Comparison of ENCODE assay signal across 22 cellular contexts in the genomic region with DNA sequence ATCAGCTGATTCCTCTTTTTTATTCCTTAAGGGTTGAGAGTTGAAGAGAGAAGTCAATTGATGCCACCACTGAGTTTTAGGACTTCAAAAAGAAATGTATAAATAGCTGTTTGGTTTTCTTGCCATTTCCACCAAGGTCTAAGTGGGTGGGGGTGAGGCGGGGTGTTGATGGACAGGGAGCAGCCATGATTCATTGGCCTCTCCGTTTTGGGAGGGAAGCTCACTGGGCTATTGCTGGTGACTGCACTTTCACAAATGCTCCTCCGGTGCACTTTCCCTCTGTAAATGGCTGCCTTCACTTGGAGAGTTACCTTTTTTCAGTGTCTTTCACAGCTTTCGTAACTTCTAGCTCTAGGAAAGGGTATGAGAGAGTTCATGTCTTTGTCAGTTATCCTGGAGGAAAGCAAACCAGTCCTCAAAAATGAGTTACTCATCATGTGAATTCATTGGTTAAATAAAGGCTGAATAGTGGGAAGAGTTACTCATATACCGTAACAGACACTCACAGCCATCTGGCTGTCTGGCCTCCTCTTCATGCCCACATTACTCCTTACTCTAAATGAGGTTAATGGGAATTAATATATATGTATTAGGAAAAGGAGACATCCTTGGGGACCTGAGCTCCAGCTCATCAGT. TPM values are rescaled to one million over a fixed set of nuclear protein-coding genes. Genes with fewer than 3 reads are reported as not detected.
DNase-seq lines count a peak whose midpoint lies in the region; ATAC-seq and TF ChIP-seq lines count a peak whose summit lies in the region.
"Had no signal": no experiment of that assay in that cellular context is flagged by ENCODE, and none has a peak within 500 bp of the region (broad histone marks: within the 10 kb centered on the region; RNA-seq: fewer than 3 reads in every experiment).

No MANE protein-coding gene starts in this region.

- CTCF ChIA-PET in CD4-positive, alpha-beta T cell (lab: Charles Lee): no interaction called here

- H3K27ac ChIP-seq in ACC112 (ENCODE audit: low read depth, low read length): peak overlapping the region; percentile 56
- H3K27ac ChIP-seq in CD4-positive, alpha-beta T cell (ENCODE audit: low read depth, low read length): no peak overlapping the region
- H3K27ac ChIP-seq: gastrocnemius medialis, SK-N-MC had no signal

- H3K4me1 ChIP-seq in ACC112 (ENCODE audit: control insufficient read depth, insufficient read depth, low read length, unreplicated experiment): peaks cover 38% of the 10 kb centered on the region
- H3K4me1 ChIP-seq: gastrocnemius medialis had no signal

- H3K4me1 Mint-ChIP-seq in T-helper 2 cell treated with Interferon-gamma antibody and Interleukin-4, amounts not matched to agents 5 μg/mL and 100 μg/mL, for 36 hours (ENCODE audit: low read depth): no peaks in the 10 kb centered on the region
- H3K4me1 Mint-ChIP-seq in CD4-positive, alpha-beta T cell (ENCODE audit: low read depth): no peaks in the 10 kb centered on the region
- H3K4me1 Mint-ChIP-seq: activated CD4-positive, alpha-beta memory T cell treated with anti-CD3 and anti-CD28 coated beads, Interleukin-2, amount 10 ng/mL, durations not matched to agents 7 days and 5 days; B cell; stimulated activated naive B cell treated with anti-CD40 and anti-IgM and Interleukin-4, amounts not matched to agents 10 μg/mL and 1 μg/mL and 100 μg/mL, for 72 hours had no signal

- no peaks in the 10 kb centered on the region for H3K27me3 ChIP-seq in ACC112 (ENCODE audit: insufficient read depth, low read length)
- no peaks in the 10 kb centered on the region for H3K27me3 ChIP-seq in CD4-positive, alpha-beta T cell (ENCODE audit: control insufficient read depth, insufficient read depth, low read length)
- H3K27me3 ChIP-seq: gastrocnemius medialis had no signal

- H2AFZ ChIP-seq in ACC112 (ENCODE audit: low read length, unreplicated experiment): no peak overlapping the region

- H3K9me3 ChIP-seq in CD4-positive, alpha-beta T cell (ENCODE audit: control insufficient read depth, low read length): no peaks in the 10 kb centered on the region
- H3K9me3 ChIP-seq: gastrocnemius medialis had no signal

- H3K27ac Mint-ChIP-seq in T-helper 2 cell treated with Interferon-gamma antibody and Interleukin-4, amounts not matched to agents 5 μg/mL and 100 μg/mL, for 36 hours: no peak overlapping the region
- no peak overlapping the region for H3K27ac Mint-ChIP-seq in CD4-positive, alpha-beta T cell
- H3K27ac Mint-ChIP-seq: activated CD4-positive, alpha-beta memory T cell treated with anti-CD3 and anti-CD28 coated beads, Interleukin-2, amount 10 ng/mL, durations not matched to agents 7 days and 5 days; activated T-helper 1 cell treated with anti-CD3 and anti-CD28 coated beads, Interleukin-12 subunit alpha, Interleukin-12 subunit beta, Interleukin-2, Interleukin-4 antibody, amounts not matched to agents 30 ng/mL and 10 ng/mL and 1 ng/mL, durations not matched to agents 14 hours and 24 hours and 36 hours; B cell; dendritic cell treated with granulocyte-macrophage colony-stimulating factor and Interleukin-4, amounts not matched to agents 40 ng/mL and 50 ng/mL, for 4 days; immature natural killer cell; stimulated activated naive B cell treated with anti-CD40 and anti-IgM and Interleukin-4, amounts not matched to agents 10 μg/mL and 1 μg/mL and 100 μg/mL, for 72 hours had no signal

- intact Hi-C loops in CD4-positive, alpha-beta T cell (cut with DNase I, micrococcal nuclease): no loop called here

- H3K4me3 Mint-ChIP-seq in T-helper 2 cell treated with Interferon-gamma antibody and Interleukin-4, amounts not matched to agents 5 μg/mL and 100 μg/mL, for 36 hours: no peak overlapping the region
- H3K4me3 Mint-ChIP-seq in CD4-positive, alpha-beta T cell: no peak overlapping the region
- H3K4me3 Mint-ChIP-seq: activated CD4-positive, alpha-beta memory T cell treated with anti-CD3 and anti-CD28 coated beads, Interleukin-2, amount 10 ng/mL, durations not matched to agents 7 days and 5 days; activated T-helper 1 cell treated with anti-CD3 and anti-CD28 coated beads, Interleukin-12 subunit alpha, Interleukin-12 subunit beta, Interleukin-2, Interleukin-4 antibody, amounts not matched to agents 30 ng/mL and 10 ng/mL and 1 ng/mL, durations not matched to agents 14 hours and 24 hours and 36 hours; B cell; dendritic cell treated with granulocyte-macrophage colony-stimulating factor and Interleukin-4, amounts not matched to agents 40 ng/mL and 50 ng/mL, for 4 days; immature natural killer cell; mesothelial cell of epicardium; stimulated activated naive B cell treated with anti-CD40 and anti-IgM and Interleukin-4, amounts not matched to agents 10 μg/mL and 1 μg/mL and 100 μg/mL, for 72 hours had no signal

- in situ Hi-C loops in astrocyte of the spinal cord (cut with HindIII; ENCODE audit: low sequenced_read_pairs): no loop called here

- ATAC-seq in CD4-positive, alpha-beta T cell (ENCODE audit: poor library complexity): no peak
- ATAC-seq: gastrocnemius medialis; stimulated activated naive B cell treated with anti-CD40 and anti-IgM and Interleukin-4, amounts not matched to agents 10 μg/mL and 1 μg/mL and 100 μg/mL, for 72 hours had no signal

- no peak for TF ChIP-seq CTCF in astrocyte of the spinal cord (IDR thresholded peaks at IDR 0.05; ENCODE audit: low read depth, low read length)
- TF ChIP-seq CTCF in CD4-positive, alpha-beta T cell (IDR thresholded peaks at IDR 0.05): no peak

- POLR2A ChIA-PET in CD4-positive, alpha-beta T cell (lab: Charles Lee): no interaction called here

- H3K4me3 ChIP-seq in ACC112 (ENCODE audit: low read depth, low read length) (no peak overlapping the region), astrocyte of the spinal cord (ENCODE audit: low read depth, low read length) (no peak overlapping the region)
- H3K4me3 ChIP-seq: gastrocnemius medialis, SK-N-MC had no signal

- DNase-seq in HK-2 (ENCODE audit: unreplicated experiment) (peak; percentile 14), astrocyte of the spinal cord (ENCODE audit: low read depth, low spot score) (peak; percentile 86), glomerular visceral epithelial cell (ENCODE audit: extremely low spot score) (peak; percentile 56), DMS79 (lab: John Stamatoyannopoulos, UW) (no peak), GM19238 (ENCODE audit: insufficient read length, low spot score) (no peak)
- DNase-seq in T-helper 2 cell treated with Interferon-gamma antibody and Interleukin-4, amounts not matched to agents 5 μg/mL and 100 μg/mL, for 36 hours (ENCODE audit: low spot score): no peak
- DNase-seq in CD4-positive, alpha-beta T cell: no peak
- DNase-seq: activated CD4-positive, alpha-beta memory T cell treated with anti-CD3 and anti-CD28 coated beads, Interleukin-2, amount 10 ng/mL, durations not matched to agents 7 days and 5 days; amygdala; DMS53; gastrocnemius medialis; immature natural killer cell; nucleus accumbens; stimulated activated naive B cell treated with anti-CD40 and anti-IgM and Interleukin-4, amounts not matched to agents 10 μg/mL and 1 μg/mL and 100 μg/mL, for 72 hours had no signal

- H3K27me3 Mint-ChIP-seq in T-helper 2 cell treated with Interferon-gamma antibody and Interleukin-4, amounts not matched to agents 5 μg/mL and 100 μg/mL, for 36 hours (ENCODE audit: low read depth): no peaks in the 10 kb centered on the region
- H3K27me3 Mint-ChIP-seq in CD4-positive, alpha-beta T cell: no peaks in the 10 kb centered on the region
- H3K27me3 Mint-ChIP-seq: activated CD4-positive, alpha-beta memory T cell treated with anti-CD3 and anti-CD28 coated beads, Interleukin-2, amount 10 ng/mL, durations not matched to agents 7 days and 5 days; B cell; dendritic cell treated with granulocyte-macrophage colony-stimulating factor and Interleukin-4, amounts not matched to agents 40 ng/mL and 50 ng/mL, for 4 days; stimulated activated naive B cell treated with anti-CD40 and anti-IgM and Interleukin-4, amounts not matched to agents 10 μg/mL and 1 μg/mL and 100 μg/mL, for 72 hours had no signal

- H3K36me3 ChIP-seq in ACC112 (ENCODE audit: insufficient read depth, low read length): no peaks in the 10 kb centered on the region
- H3K36me3 ChIP-seq: gastrocnemius medialis had no signal

- H3K9me3 Mint-ChIP-seq in T-helper 2 cell treated with Interferon-gamma antibody and Interleukin-4, amounts not matched to agents 5 μg/mL and 100 μg/mL, for 36 hours: no peaks in the 10 kb centered on the region
- no peaks in the 10 kb centered on the region for H3K9me3 Mint-ChIP-seq in CD4-positive, alpha-beta T cell
- H3K9me3 Mint-ChIP-seq: activated CD4-positive, alpha-beta memory T cell treated with anti-CD3 and anti-CD28 coated beads, Interleukin-2, amount 10 ng/mL, durations not matched to agents 7 days and 5 days; immature natural killer cell had no signal

- H3K36me3 Mint-ChIP-seq in T-helper 2 cell treated with Interferon-gamma antibody and Interleukin-4, amounts not matched to agents 5 μg/mL and 100 μg/mL, for 36 hours (ENCODE audit: low read depth): no peaks in the 10 kb centered on the region
- no peaks in the 10 kb centered on the region for H3K36me3 Mint-ChIP-seq in CD4-positive, alpha-beta T cell (ENCODE audit: low read depth)
- H3K36me3 Mint-ChIP-seq: mesothelial cell of epicardium; stimulated activated naive B cell treated with anti-CD40 and anti-IgM and Interleukin-4, amounts not matched to agents 10 μg/mL and 1 μg/mL and 100 μg/mL, for 72 hours had no signal

- no peaks in the 10 kb centered on the region for H3K79me2 ChIP-seq in ACC112 (ENCODE audit: control insufficient read depth, insufficient read depth, low read length, unreplicated experiment)

RNA-seq across cellular contexts. Expression of a gene that starts 17.4 kb away (rescaled TPM):
- total RNA-seq in CD4-positive, alpha-beta T cell: not detected
- total RNA-seq: activated CD4-positive, alpha-beta memory T cell treated with anti-CD3 and anti-CD28 coated beads, Interleukin-2, amount 10 ng/mL, durations not matched to agents 7 days and 5 days; activated T-helper 1 cell treated with anti-CD3 and anti-CD28 coated beads, Interleukin-12 subunit alpha, Interleukin-12 subunit beta, Interleukin-2, Interleukin-4 antibody, amounts not matched to agents 30 ng/mL and 10 ng/mL and 1 ng/mL, durations not matched to agents 14 hours and 24 hours and 36 hours; B cell; gastrocnemius medialis; skeletal muscle tissue; ureter had no signal

Comparison
In these comparisons a context has a peak if more than half of its experiments do, and no peak if none do; other contexts are left out.
1. DNase-seq: peak in HK-2 (single experiment), astrocyte of the spinal cord (single experiment) and glomerular visceral epithelial cell (single experiment); none in DMS79 (single experiment), T-helper 2 cell treated with Interferon-gamma antibody and Interleukin-4, amounts not matched to agents 5 μg/mL and 100 μg/mL, for 36 hours (single experiment), CD4-positive, alpha-beta T cell (0 of 10) and GM19238 (single experiment).